Comparison of ENCODE assay signal across 10 cellular contexts in the genomic region with DNA sequence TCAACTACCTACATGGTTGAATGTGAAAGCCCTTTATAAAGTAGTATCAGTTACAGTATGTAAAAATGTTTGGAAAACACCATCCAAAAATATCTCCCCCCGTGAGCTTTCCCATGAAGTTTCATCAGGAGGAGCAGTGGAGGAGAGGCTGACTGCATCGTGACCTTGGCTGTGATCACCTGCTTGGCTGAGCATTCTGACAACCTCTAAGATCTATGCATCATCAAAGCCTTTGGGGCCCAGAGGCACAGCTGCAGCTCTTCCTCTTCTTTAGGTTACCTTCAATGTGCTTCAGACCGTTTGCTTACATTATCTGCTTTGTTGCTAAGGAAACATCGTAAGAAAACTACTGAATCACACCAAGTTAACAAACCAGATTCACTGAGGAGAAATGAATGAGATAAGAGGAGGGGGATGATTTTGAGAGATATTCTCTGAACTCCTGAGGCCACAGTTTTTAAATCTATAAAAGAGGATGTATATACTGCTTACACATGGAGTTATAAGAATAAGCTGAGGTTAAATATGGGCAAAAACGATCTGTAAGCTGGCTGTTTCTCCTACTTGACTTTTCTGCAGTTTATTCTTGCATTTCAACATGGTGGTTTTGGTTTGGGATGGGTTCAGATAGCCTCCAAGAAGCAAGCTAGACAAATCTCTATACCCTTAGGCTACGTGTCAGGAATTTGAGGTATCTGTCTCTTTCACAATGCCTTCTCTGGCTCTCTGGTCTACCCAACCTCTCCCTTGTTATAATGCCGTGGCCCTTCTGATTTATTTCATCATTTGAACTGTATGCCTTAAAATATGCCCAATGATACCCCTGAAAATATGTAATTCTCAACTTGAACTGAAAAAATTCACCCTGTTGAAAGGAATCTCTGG. TPM values are rescaled to one million over a fixed set of nuclear protein-coding genes. Genes with fewer than 3 reads are reported as not detected.
DNase-seq lines count a peak whose midpoint lies in the region; ATAC-seq, FAIRE-seq and TF ChIP-seq lines count a peak whose summit lies in the region.
"Had no signal": no experiment of that assay in that cellular context is flagged by ENCODE, and none has a peak within 500 bp of the region (broad histone marks: within the 10 kb centered on the region; RNA-seq: fewer than 3 reads in every experiment).

No MANE protein-coding gene starts in this region.

- TF ChIP-seq POLR2A in GM18505 (IDR thresholded peaks at IDR 0.05; ENCODE audit: borderline replicate concordance, extremely low read depth, insufficient read depth, insufficient read length) (no peak), GM12878 (IDR thresholded peaks at IDR 0.05; ENCODE audit: low read depth, low read length) (peak; percentile 66; the same call in 1 of the 2 replicates), vagina (IDR thresholded peaks at IDR 0.05) (no peak), sigmoid colon (IDR thresholded peaks at IDR 0.05) (no peak)

- in situ Hi-C loops in GM12878 (cut with MboI): no loop called here

- TF ChIP-seq RAD21 in GM12878 (IDR thresholded peaks at IDR 0.05; ENCODE audit: insufficient read depth, low read depth, low read length): no peak

- BruUV-seq in OCI-LY7 (replicated peaks; lab: Mats Ljungman, UMichigan) (TSS peak; percentile 67), GM12878 (replicated peaks; lab: Mats Ljungman, UMichigan) (TSS peak; percentile 81)

- H3K9ac ChIP-seq in GM12878 (ENCODE audit: control insufficient read depth, insufficient read depth, low read length): peak overlapping the region; percentile 98

- H4K20me1 ChIP-seq in OCI-LY7 (ENCODE audit: insufficient read depth, low read length) (no peaks in the 10 kb centered on the region), GM12878 (ENCODE audit: control insufficient read depth, insufficient read depth) (no peaks in the 10 kb centered on the region)

- SMC1A ChIA-PET in GM12878 (lab: Charles Lee; ENCODE audit: uncharacterized antibody, unreplicated experiment): interaction anchor here (0.6 to 18.5 kb wide), 10 partner anchors 7 to 369 kb away, joined by 3 to 489 read pairs (median 7); partner anchors contain the start of genes BTLA, GCSAM and SLC9C1

- H3K4me1 ChIP-seq in OCI-LY7 (ENCODE audit: insufficient read depth, low read length, poor library complexity, severe bottlenecking) (peaks cover 80% of the 10 kb centered on the region), GM12878 (ENCODE audit: control insufficient read depth, insufficient read depth, low read length) (peaks cover 46% of the 10 kb centered on the region), vagina (no peaks in the 10 kb centered on the region), sigmoid colon (no peaks in the 10 kb centered on the region)
- H3K4me1 ChIP-seq: SJSA1 had no signal

- CTCF ChIA-PET in OCI-LY7 (lab: Charles Lee; ENCODE audit: unreplicated experiment) (interaction anchor here (1.5 to 1.7 kb wide), 2 partner anchors 12 to 17 kb away, joined by 7 to 8 read pairs; no protein-coding TSS in a partner anchor), GM12878 (lab: Yijun Ruan, JAX) (interaction anchor here (1.8 to 18.1 kb wide), 4 partner anchors 12 to 331 kb away, joined by 7 to 226 read pairs (median 8); partner anchors contain the start of gene SLC9C1)

- H3K4me2 ChIP-seq in OCI-LY7 (ENCODE audit: low read length) (peak overlapping the region; percentile 99), GM12878 (ENCODE audit: control insufficient read depth, insufficient read depth) (peak overlapping the region; percentile 95)

- TF ChIP-seq EP300 in GM12878 (IDR thresholded peaks at IDR 0.05; ENCODE audit: borderline replicate concordance in 1 of 2, control insufficient read depth in 1 of 2, low read depth in 2 of 2, low read length in 2 of 2) (peak in 1 of 2 experiments; percentile 59; a peak in 2 of 4 replicates), sigmoid colon (IDR thresholded peaks at IDR 0.05) (no peak)

- H3K36me3 ChIP-seq in OCI-LY7 (ENCODE audit: insufficient read depth, low read length) (peaks cover 80% of the 10 kb centered on the region), GM12878 (ENCODE audit: control insufficient read depth in 2 of 2, insufficient read depth in 2 of 2, low read length in 1 of 2) (peaks cover 0 to 6% of the 10 kb centered on the region in 2 experiments; a peak in 2 of 4 replicates), vagina (no peaks in the 10 kb centered on the region), sigmoid colon (no peaks in the 10 kb centered on the region)

- H3K27me3 ChIP-seq in GM12878 (replicated peaks in 1 of 2; ENCODE audit: control insufficient read depth in 2 of 2, insufficient read depth in 2 of 2, low read length in 1 of 2) (no peaks in the 10 kb centered on the region), vagina (no peaks in the 10 kb centered on the region), sigmoid colon (no peaks in the 10 kb centered on the region)
- H3K27me3 ChIP-seq: SJSA1 had no signal

- RAD21 ChIA-PET in GM12878 (lab: Charles Lee; ENCODE audit: unreplicated experiment): interaction anchor here (0.6 to 17.9 kb wide), 13 partner anchors 8 to 375 kb away, joined by 3 to 457 read pairs (median 5); no protein-coding TSS in a partner anchor

- H3K9me3 ChIP-seq in OCI-LY7 (ENCODE audit: low read length) (no peaks in the 10 kb centered on the region), GM12878 (replicated peaks; ENCODE audit: control insufficient read depth, insufficient read depth, low read length) (no peaks in the 10 kb centered on the region), vagina (no peaks in the 10 kb centered on the region), sigmoid colon (no peaks in the 10 kb centered on the region)
- H3K9me3 ChIP-seq: SJSA1 had no signal

- H2AFZ ChIP-seq in OCI-LY7 (ENCODE audit: low read length) (no peak overlapping the region), GM12878 (ENCODE audit: control insufficient read depth, low read depth, low read length) (no peak overlapping the region)

- no peak for TF ChIP-seq CTCF in OCI-LY7 (conservative IDR thresholded peaks at IDR 0.05; ENCODE audit: low read length)
- TF ChIP-seq CTCF in GM12878 (IDR thresholded peaks at IDR 0.05 in 2 of 3, conservative IDR thresholded peaks at IDR 0.05 in 1 of 3; ENCODE audit: control insufficient read depth in 2 of 3, extremely low read depth in 1 of 3, insufficient read depth in 1 of 3, low read depth in 3 of 3, low read length in 3 of 3): no peak
- TF ChIP-seq CTCF in vagina (IDR thresholded peaks at IDR 0.05): no peak
- no peak for TF ChIP-seq CTCF in sigmoid colon (IDR thresholded peaks at IDR 0.05)

- POLR2A ChIA-PET in OCI-LY7 (lab: Charles Lee) (interaction anchor here (0.6 to 16.9 kb wide), 10 partner anchors 8 to 370 kb away, joined by 3 to 566 read pairs (median 4); partner anchors contain the start of genes BTLA and SLC9C1), GM12878 (lab: Charles Lee) (interaction anchor here (1.3 to 12.8 kb wide), 7 partner anchors 12 to 368 kb away, joined by 3 to 345 read pairs (median 4); partner anchors contain the start of genes BTLA and CD200)

- WGBS in GM12878 (ENCODE audit: insufficient coverage, insufficient replicate concordance, low lambda C conversion rate, missing lambda C conversion rate): under 1% methylated on average over 7 of the region's 7 CpGs
- WGBS in sigmoid colon, 2 donors: 47 to 71% methylated on average over 7 of the region's 7 CpGs

- intact Hi-C loops in OCI-LY7 (cut with micrococcal nuclease; ENCODE audit: unreplicated experiment): no loop called here
- intact Hi-C loops in GM12878 (cut with micrococcal nuclease; ENCODE audit: unreplicated experiment): loop anchor here (1.0 kb wide), 1 partner anchor 11 kb away; no protein-coding TSS in a partner anchor
- intact Hi-C loops in vagina (cut with DNase I): no loop called here
- intact Hi-C loops in sigmoid colon (cut with DNase I): no loop called here

- H3K9me2 ChIP-seq in OCI-LY7 (ENCODE audit: insufficient read depth, low read length): no peaks in the 10 kb centered on the region

- H3K79me2 ChIP-seq in OCI-LY7 (ENCODE audit: insufficient read depth, low read depth, low read length) (peaks cover 91% of the 10 kb centered on the region), GM12878 (ENCODE audit: control insufficient read depth, insufficient read depth, low read length) (peaks cover 97% of the 10 kb centered on the region)

- H3K4me3 ChIP-seq in OCI-LY7 (ENCODE audit: low read depth, low read length, poor library complexity, severe bottlenecking) (peak overlapping the region; percentile 86), GM12878 (peak overlapping the region; percentile 78), vagina (no peak overlapping the region), sigmoid colon (no peak overlapping the region)
- H3K4me3 ChIP-seq: SJSA1 had no signal

- ATAC-seq in GM18505 (IDR thresholded peaks at IDR 0.05; ENCODE audit: unreplicated experiment): peak; percentile 55
- ATAC-seq in HG02642 (IDR thresholded peaks at IDR 0.05; ENCODE audit: poor library complexity, unreplicated experiment): peak; percentile 49
- peak; percentile 60 for ATAC-seq in GM12878

- H3K27ac ChIP-seq in OCI-LY7 (ENCODE audit: low read depth, low read length, poor library complexity, severe bottlenecking) (peak overlapping the region; percentile 99), GM12878 (ENCODE audit: control insufficient read depth, insufficient read depth) (peak overlapping the region; percentile 99), vagina (no peak overlapping the region), sigmoid colon (no peak overlapping the region)
- H3K27ac ChIP-seq: SJSA1 had no signal

- peak; percentile 96 for DNase-seq in OCI-LY7 (ENCODE audit: low spot score)
- DNase-seq in GM12878 (ENCODE audit: low read depth, low spot score): no peak
- peak; percentile 11 for DNase-seq in stimulated activated CD8-positive, alpha-beta memory T cell treated with anti-CD3 and anti-CD28 coated beads, Interleukin-15, amount 100 ng/mL, for 1 hour (ENCODE audit: low read depth)
- DNase-seq in vagina (ENCODE audit: extremely low spot score in 2 of 2): no peak
- no peak for DNase-seq in sigmoid colon
- no peak for DNase-seq in cerebellum (ENCODE audit: low spot score)

- no peak for FAIRE-seq in GM12878 (lab: Jason Lieb, UNC)

RNA-seq across cellular contexts. Expression of gene GCSAM, which starts 4.0 kb away (rescaled TPM):
- total RNA-seq in OCI-LY7 (2014; rRNA removed; shearing (Covaris generic)): 160 and 193 TPM in 2 replicates
- total RNA-seq in OCI-LY7 (2022) (195 and 247 TPM in 2 replicates), GM12878 (2014; rRNA removed) (88.3 and 106 TPM in 2 replicates), GM12878 (2014; rRNA removed; fragmentation: Illumina TruSeq; extraction: Trizol) (101 and 110 TPM in 2 replicates), GM12878 (2021) (81.5 and 100 TPM in 2 replicates), vagina (1.5 TPM), sigmoid colon (not detected), cerebellum (0.27 TPM)
- total RNA-seq in GM12878 (2013; cell fraction: nucleolus; rRNA removed): 169 and 182 TPM in 2 replicates
- polyA plus RNA-seq in GM12878 (2011; ENCODE audit: low read depth): 153 TPM
- polyA plus RNA-seq in GM12878 (2011; rRNA removed) (407 and 443 TPM in 2 replicates), GM12878 (2014; fragmentation: Illumina TruSeq; extraction: Trizol) (204 and 282 TPM in 2 replicates), GM12878 (2014; fragmentation: Nextera tagmentation; extraction: Ambion mirVana) (100 to 1,000 TPM; 127 to 168 TPM), GM12878 (2014; rRNA removed) (99.5 and 114 TPM in 2 replicates), GM12878 (2016; fragmentation: Nextera tagmentation; extraction: Ambion mirVana) (10 to 100 TPM; 85.4 to 89.0 TPM), sigmoid colon (1 to 10 TPM in 1 of 3 donors, under 1 TPM in 1, not detected in 1; 0.69 to 8.4 TPM)
- polyA plus RNA-seq in GM12878 (2011; cell fraction: cytosol; rRNA removed): 232 and 305 TPM in 2 replicates
- polyA plus RNA-seq in GM12878 (2011; cell fraction: nucleus; rRNA removed): 125 and 223 TPM in 2 replicates
- 108 and 227 TPM in 2 replicates for polyA plus RNA-seq in GM12878 (2012)
- polyA minus RNA-seq in GM12878 (2011; rRNA and poly(A)+ RNA removed): 212 and 219 TPM in 2 replicates
- polyA minus RNA-seq in GM12878 (2011; cell fraction: cytosol; rRNA and poly(A)+ RNA removed): 54.7 and 59.2 TPM in 2 replicates
- 48.6 and 51.3 TPM in 2 replicates for polyA minus RNA-seq in GM12878 (2011; cell fraction: nucleus; rRNA and poly(A)+ RNA removed)
- total RNA-seq: myocyte, SJSA1 had no signal

RNA-seq across cellular contexts. Expression of gene C3orf52, which starts 42.9 kb away (rescaled TPM):
- total RNA-seq in OCI-LY7 (2014; rRNA removed; shearing (Covaris generic)): 19.0 and 20.1 TPM in 2 replicates
- 11.2 and 17.9 TPM in 2 replicates for total RNA-seq in OCI-LY7 (2022)
- 52.9 TPM in 2 replicates for total RNA-seq in GM12878 (2013; cell fraction: nucleolus; rRNA removed)
- 0.45 and 0.71 TPM in 2 replicates for total RNA-seq in GM12878 (2014; rRNA removed)
- 0.54 and 0.55 TPM in 2 replicates for total RNA-seq in GM12878 (2014; rRNA removed; fragmentation: Illumina TruSeq; extraction: Trizol)
- 0.15 and 0.19 TPM in 2 replicates for total RNA-seq in GM12878 (2021)
- polyA plus RNA-seq in GM12878 (2011; ENCODE audit: low read depth): 2.1 TPM
- 1.9 and 2.3 TPM in 2 replicates for polyA plus RNA-seq in GM12878 (2011; rRNA removed)
- polyA plus RNA-seq in GM12878 (2011; cell fraction: cytosol; rRNA removed): 0.80 and 1.2 TPM in 2 replicates
- 2.3 and 4.2 TPM in 2 replicates for polyA plus RNA-seq in GM12878 (2011; cell fraction: nucleus; rRNA removed)
- 2.4 and 4.8 TPM in 2 replicates for polyA plus RNA-seq in GM12878 (2012)
- 0.21 and 0.29 TPM in 2 replicates for polyA plus RNA-seq in GM12878 (2014; fragmentation: Illumina TruSeq; extraction: Trizol)
- polyA plus RNA-seq in GM12878 (2014; fragmentation: Nextera tagmentation; extraction: Ambion mirVana): 1 to 10 TPM in 1 of 2 experiments, under 1 TPM in 1; 0.93 to 1.1 TPM
- polyA plus RNA-seq in GM12878 (2014; rRNA removed): 0.24 and 0.53 TPM in 2 replicates
- polyA plus RNA-seq in GM12878 (2016; fragmentation: Nextera tagmentation; extraction: Ambion mirVana): 1 to 10 TPM; 1.8 TPM
- 4.0 and 7.6 TPM in 2 replicates for polyA minus RNA-seq in GM12878 (2011; rRNA and poly(A)+ RNA removed)
- polyA minus RNA-seq in GM12878 (2011; cell fraction: cytosol; rRNA and poly(A)+ RNA removed): 0.67 and 0.94 TPM in 2 replicates
- polyA minus RNA-seq in GM12878 (2011; cell fraction: nucleus; rRNA and poly(A)+ RNA removed): 9.3 and 9.6 TPM in 2 replicates
- 8.1 TPM for total RNA-seq in vagina
- 1 to 10 TPM in 2 of 4 donors, under 1 TPM in 2; 0.36 to 2.2 (median 1.3) TPM for total RNA-seq in sigmoid colon
- 10 to 100 TPM; 10.2 to 17.4 (median 12.5) TPM for polyA plus RNA-seq in sigmoid colon
- total RNA-seq in cerebellum: 1.00 TPM

Comparison
In these comparisons a context has a peak if more than half of its experiments do, and no peak if none do; other contexts are left out.
1. DNase-seq: peak in OCI-LY7 (single experiment) and stimulated activated CD8-positive, alpha-beta memory T cell treated with anti-CD3 and anti-CD28 coated beads, Interleukin-15, amount 100 ng/mL, for 1 hour (single experiment); none in GM12878 (single experiment), vagina (0 of 2), sigmoid colon (single experiment) and cerebellum (single experiment).
2. H3K27ac ChIP-seq: peak in OCI-LY7 (single experiment) and GM12878 (single experiment); none in vagina (single experiment) and sigmoid colon (0 of 4).
3. H3K4me3 ChIP-seq: peak in OCI-LY7 (single experiment) and GM12878 (single experiment); none in vagina (0 of 2) and sigmoid colon (0 of 4).
4. RNA of gene GCSAM, which starts 4.0 kb away (total RNA-seq): 160 to 247 TPM in OCI-LY7 and 81.5 to 182 TPM in GM12878; 1.5 TPM in vagina (single experiment), 0.27 TPM in cerebellum (single experiment) and not detected in sigmoid colon; every median in the first group is over 10 times any median in the second.
5. Peak in every context shown above with its lines, with median percentiles within 50 percentile points of each other: ATAC-seq.